ENCODE assay signal across 1 cellular context in genomic region chr22:48757581-48757980, GRCh38.
TF ChIP-seq lines count a peak whose summit lies in the region.

No MANE protein-coding gene starts in this region.

TF ChIP-seq in H1, 55 proteins besides CTCF, POLR2A, EP300 and RAD21:
- TF ChIP-seq GTF2F1 (IDR thresholded peaks at IDR 0.05; ENCODE audit: borderline replicate concordance, low read depth, low read length) (no peak), SP4 (IDR thresholded peaks at IDR 0.05; ENCODE audit: low read length) (no peak), SRF (IDR thresholded peaks at IDR 0.05; ENCODE audit: low read depth, low read length) (no peak), CBX8 (IDR thresholded peaks at IDR 0.05; ENCODE audit: borderline replicate concordance, low read depth, low read length) (no peak), TAF7 (optimal IDR thresholded peaks at IDR 0.05; ENCODE audit: borderline replicate concordance, low read depth, low read length) (no peak), RXRA (IDR thresholded peaks at IDR 0.05; ENCODE audit: insufficient read depth, low read depth, low read length) (no peak), TBP (IDR thresholded peaks at IDR 0.05; ENCODE audit: low read depth, low read length) (no peak)
- TF ChIP-seq, protein P1, sequence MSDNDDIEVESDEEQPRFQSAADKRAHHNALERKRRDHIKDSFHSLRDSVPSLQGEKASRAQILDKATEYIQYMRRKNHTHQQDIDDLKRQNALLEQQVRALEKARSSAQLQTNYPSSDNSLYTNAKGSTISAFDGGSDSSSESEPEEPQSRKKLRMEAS (IDR thresholded peaks at IDR 0.05), result no peak
